8 cellular contexts compared by ENCODE assay signal in the genomic region with DNA sequence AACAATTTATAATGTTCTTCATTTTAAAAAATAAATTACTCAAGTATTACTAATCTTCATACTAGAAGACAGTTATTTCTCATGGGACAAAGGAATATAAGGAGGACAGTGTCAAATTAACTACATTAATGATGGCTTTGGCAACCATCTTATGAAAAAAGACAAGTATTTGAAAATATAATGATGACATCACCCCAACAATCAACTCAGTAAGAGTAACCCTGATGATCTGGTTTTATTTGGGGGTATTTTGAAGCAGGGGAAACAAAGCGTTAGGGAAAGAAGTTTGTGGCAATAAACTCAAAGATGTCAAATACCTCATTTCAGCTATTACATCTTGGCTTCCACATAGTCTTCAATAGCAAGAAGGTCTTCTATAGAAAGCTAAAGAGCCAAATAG. TPM values are rescaled to one million over a fixed set of nuclear protein-coding genes. Genes with fewer than 3 reads are reported as not detected.
"Had no signal": no experiment of that assay in that cellular context is flagged by ENCODE, and none has a peak within 500 bp of the region (broad histone marks: within the 10 kb centered on the region; RNA-seq: fewer than 3 reads in every experiment).

No MANE protein-coding gene starts in this region.

- DNase-seq: GDM1, GF-D8 had no signal

- H3K4me3 ChIP-seq: GM12878 had no signal

- FAIRE-seq: G401.6, GM12878, GM12891, GM12892, GM18507, GM19239 had no signal

- ATAC-seq: GM12878 had no signal

RNA-seq across cellular contexts. Expression of a gene that starts 29.0 kb away (rescaled TPM):
- polyA plus RNA-seq: GM12878 had no signal
